ENCODE assay signal across 1 cellular context in the genomic region with DNA sequence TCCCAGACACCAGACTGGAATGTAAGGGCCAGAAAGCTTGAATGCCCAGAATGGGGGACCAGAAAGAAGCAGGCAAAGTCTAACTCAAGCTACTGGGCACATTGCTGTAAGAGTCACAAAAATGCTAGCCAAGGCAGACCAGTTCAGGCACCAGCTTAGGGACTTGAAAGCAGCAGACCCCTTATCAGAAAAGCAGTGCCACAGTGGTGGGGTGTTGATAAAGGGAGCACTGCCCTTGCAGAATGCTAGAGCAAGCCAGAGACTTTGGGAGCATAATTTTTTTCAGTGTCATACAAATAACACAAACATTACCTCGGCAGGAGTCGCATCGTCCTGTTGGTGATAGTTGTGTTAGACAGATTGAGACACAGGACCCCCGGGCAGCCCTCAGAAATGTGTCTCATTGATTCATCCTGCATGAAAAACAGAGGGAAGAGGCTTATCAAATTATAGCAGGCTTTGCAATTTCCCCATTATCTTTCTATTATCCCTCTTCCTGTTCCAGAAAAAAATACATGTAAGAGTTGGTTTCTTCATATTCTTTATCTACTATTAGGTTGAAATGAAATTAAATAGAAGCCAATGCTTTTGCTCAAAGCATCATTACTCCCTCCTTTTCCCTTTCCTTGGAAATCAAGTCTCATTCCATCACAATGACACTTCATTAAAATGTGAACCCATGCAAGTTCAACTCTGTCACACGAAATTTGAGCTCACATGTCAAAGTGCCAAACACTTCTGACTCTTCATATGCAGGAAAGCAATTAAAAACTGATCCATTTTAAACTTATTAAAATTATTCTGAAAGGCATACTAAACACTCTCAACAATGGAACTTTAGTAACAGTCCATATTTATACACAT.
TF ChIP-seq lines count a peak whose summit lies in the region.

No MANE protein-coding gene starts in this region.

TF ChIP-seq in A549, 52 proteins besides CTCF, POLR2A, EP300 and RAD21 (continued from another document):
- TF ChIP-seq, protein P1, sequence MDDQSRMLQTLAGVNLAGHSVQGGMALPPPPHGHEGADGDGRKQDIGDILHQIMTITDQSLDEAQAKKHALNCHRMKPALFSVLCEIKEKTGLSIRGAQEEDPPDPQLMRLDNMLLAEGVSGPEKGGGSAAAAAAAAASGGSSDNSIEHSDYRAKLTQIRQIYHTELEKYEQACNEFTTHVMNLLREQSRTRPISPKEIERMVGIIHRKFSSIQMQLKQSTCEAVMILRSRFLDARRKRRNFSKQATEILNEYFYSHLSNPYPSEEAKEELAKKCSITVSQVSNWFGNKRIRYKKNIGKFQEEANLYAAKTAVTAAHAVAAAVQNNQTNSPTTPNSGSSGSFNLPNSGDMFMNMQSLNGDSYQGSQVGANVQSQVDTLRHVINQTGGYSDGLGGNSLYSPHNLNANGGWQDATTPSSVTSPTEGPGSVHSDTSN (IDR thresholded peaks at IDR 0.05), result no peak
- no peak for TF ChIP-seq HDAC2 (IDR thresholded peaks at IDR 0.05)
- no peak for TF ChIP-seq NR3C1 (IDR thresholded peaks at IDR 0.05)
- no peak for TF ChIP-seq TFCP2L1 (CRISPR knock-in tag; IDR thresholded peaks at IDR 0.05)
- TF ChIP-seq MAFK (IDR thresholded peaks at IDR 0.05; ENCODE audit: partially characterized antibody), result no peak
- no peak for TF ChIP-seq GATA3 (IDR thresholded peaks at IDR 0.05; ENCODE audit: borderline replicate concordance)
- no peak for TF ChIP-seq TP53 (CRISPR knock-in tag; IDR thresholded peaks at IDR 0.05)
